Comparison of ENCODE assay signal across 14 cellular contexts in genomic region chr12:122839907-122840554, GRCh38.
DNase-seq lines count a peak whose midpoint lies in the region; ATAC-seq and TF ChIP-seq lines count a peak whose summit lies in the region.
"Had no signal": no experiment of that assay in that cellular context is flagged by ENCODE, and none has a peak within 500 bp of the region (broad histone marks: within the 10 kb centered on the region; RNA-seq: fewer than 3 reads in every experiment).

No MANE protein-coding gene starts in this region.

- no peak for TF ChIP-seq CTCF in RWPE2 (IDR thresholded peaks at IDR 0.05; ENCODE audit: poor library complexity, severe bottlenecking)

- H3K27ac ChIP-seq in RWPE2 (ENCODE audit: poor library complexity, severe bottlenecking): peak overlapping the region; percentile 52
- H3K27ac ChIP-seq in layer of hippocampus (ENCODE audit: low read depth, low read length): peak overlapping the region; percentile 99
- H3K27ac ChIP-seq in substantia nigra (ENCODE audit: low read depth, low read length, poor library complexity, severe bottlenecking): peak overlapping the region; percentile 99

- H3K4me3 Mint-ChIP-seq in activated naive CD4-positive, alpha-beta T cell treated with anti-CD3 and anti-CD28 coated beads, Interleukin-2, amount 50 U/mL, for 24 hours: no peak overlapping the region

- no peaks in the 10 kb centered on the region for H3K9me3 ChIP-seq in RWPE2 (ENCODE audit: severe bottlenecking)
- H3K9me3 ChIP-seq: upper lobe of left lung had no signal

- no peaks in the 10 kb centered on the region for H3K9me3 Mint-ChIP-seq in activated naive CD4-positive, alpha-beta T cell treated with anti-CD3 and anti-CD28 coated beads, Interleukin-2, amount 50 U/mL, for 24 hours

- peaks cover 62% of the 10 kb centered on the region for H3K4me1 Mint-ChIP-seq in activated naive CD4-positive, alpha-beta T cell treated with anti-CD3 and anti-CD28 coated beads, Interleukin-2, amount 50 U/mL, for 24 hours

- H3K27me3 Mint-ChIP-seq in activated naive CD4-positive, alpha-beta T cell treated with anti-CD3 and anti-CD28 coated beads, Interleukin-2, amount 50 U/mL, for 24 hours: no peaks in the 10 kb centered on the region

- DNase-seq in activated naive CD4-positive, alpha-beta T cell treated with anti-CD3 and anti-CD28 coated beads, Interleukin-2, amount 50 U/mL, for 16 hours: no peak
- DNase-seq in RWPE2 (ENCODE audit: low spot score) (no peak), substantia nigra (lab: John Stamatoyannopoulos, UW) (peak in 23 of 49 donors; percentile 12 to 65 (median 40)), NCI-H1417 treated with DMSO at 0.1 percent for 48 hours (lab: John Stamatoyannopoulos, UW) (no peak)
- DNase-seq: activated CD8-positive, alpha-beta memory T cell treated with anti-CD3 and anti-CD28 coated beads for 24 hours; GDM1; islet precursor cell; NCI-H1092 treated with DMSO at 0.1 percent for 48 hours; NCI-H2227 treated with DMSO at 0.1 percent for 48 hours had no signal

- H3K4me1 ChIP-seq in RWPE2 (ENCODE audit: insufficient read depth, poor library complexity, severe bottlenecking): peaks cover 34% of the 10 kb centered on the region

- no peaks in the 10 kb centered on the region for H3K36me3 Mint-ChIP-seq in activated naive CD4-positive, alpha-beta T cell treated with anti-CD3 and anti-CD28 coated beads, Interleukin-2, amount 50 U/mL, for 24 hours

- H3K4me3 ChIP-seq in RWPE2 (ENCODE audit: severe bottlenecking): no peak overlapping the region
- H3K4me3 ChIP-seq: upper lobe of left lung had no signal

- H3K27me3 ChIP-seq in RWPE2 (ENCODE audit: insufficient read depth, poor library complexity, severe bottlenecking): no peaks in the 10 kb centered on the region
- no peaks in the 10 kb centered on the region for H3K27me3 ChIP-seq in layer of hippocampus (ENCODE audit: control insufficient read depth, insufficient read depth, low read length)
- H3K27me3 ChIP-seq: upper lobe of left lung had no signal

- H3K27ac Mint-ChIP-seq in activated naive CD4-positive, alpha-beta T cell treated with anti-CD3 and anti-CD28 coated beads, Interleukin-2, amount 50 U/mL, for 24 hours: peak overlapping the region; percentile 8

- no peaks in the 10 kb centered on the region for H3K36me3 ChIP-seq in RWPE2 (ENCODE audit: low read depth)
- H3K36me3 ChIP-seq: upper lobe of left lung had no signal

- ATAC-seq in RWPE2 (ENCODE audit: low read depth) (no peak), HG03196 (IDR thresholded peaks at IDR 0.05; ENCODE audit: unreplicated experiment) (no peak), GM19452 (IDR thresholded peaks at IDR 0.05; ENCODE audit: unreplicated experiment) (no peak)
